Comparison of ENCODE assay signal across 27 cellular contexts in the genomic region with DNA sequence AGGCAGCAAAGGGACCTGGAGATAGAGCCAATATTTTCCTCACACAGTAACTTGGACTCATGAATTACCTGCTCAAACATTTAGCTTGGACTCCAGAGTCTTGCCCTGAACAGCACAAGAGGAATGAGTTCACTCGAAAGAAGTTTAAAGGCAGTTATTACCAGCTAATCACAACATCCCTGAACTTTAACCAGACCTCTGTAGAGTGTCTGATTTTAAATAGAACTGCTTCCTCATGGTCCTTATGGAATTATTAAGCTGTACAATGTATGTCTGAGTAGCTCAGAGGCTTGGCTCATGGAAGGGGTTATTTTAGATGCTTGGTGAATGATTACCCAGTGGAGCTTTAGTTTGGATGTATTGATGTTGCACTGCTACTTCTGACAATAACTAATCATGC.
"Had no signal": no experiment of that assay in that cellular context is flagged by ENCODE, and none has a peak within 500 bp of the region (broad histone marks: within the 10 kb centered on the region; RNA-seq: fewer than 3 reads in every experiment).

No MANE protein-coding gene starts in this region.

- H3K27ac Mint-ChIP-seq: activated CD8-positive, alpha-beta memory T cell treated with anti-CD3 and anti-CD28 coated beads, Interleukin-2, amount 10 ng/mL, durations not matched to agents 7 days and 5 days; activated CD8-positive, alpha-beta T cell treated with anti-CD3 and anti-CD28 coated beads for 36 hours; activated naive CD4-positive, alpha-beta T cell treated with anti-CD3 and anti-CD28 coated beads, Interleukin-2, amount 50 U/mL, for 24 hours; naive thymus-derived CD8-positive, alpha-beta T cell; stimulated activated naive B cell treated with anti-CD40 and anti-IgM and Interleukin-4, amounts not matched to agents 10 μg/mL and 1 μg/mL and 100 μg/mL, for 72 hours; T-helper 1 cell treated with Interleukin-12 subunit alpha and Interleukin-12 subunit beta and Interleukin-4 antibody, amounts not matched to agents 30 μg/mL and 1 μg/mL, for 36 hours had no signal

- DNase-seq: activated CD4-positive, alpha-beta T cell treated with anti-CD3 and anti-CD28 coated beads for 48 hours; activated CD8-positive, alpha-beta memory T cell treated with anti-CD3 and anti-CD28 coated beads, Interleukin-2, amount 10 ng/mL, durations not matched to agents 7 days and 5 days; activated CD8-positive, alpha-beta T cell treated with anti-CD3 and anti-CD28 coated beads for 36 hours; activated effector memory CD4-positive, alpha-beta T cell treated with anti-CD3 and anti-CD28 coated beads, Interleukin-2, amount 50 U/mL, for 16 hours; activated T-cell treated with anti-CD3 and anti-CD28 coated beads for 4 hours; anterior cingulate cortex; body of pancreas; dermis blood vessel endothelial cell; effector memory CD4-positive, alpha-beta T cell; heart left ventricle; islet precursor cell; lower lobe of right lung; naive thymus-derived CD8-positive, alpha-beta T cell; stimulated activated CD4-positive, alpha-beta T cell treated with anti-CD3 and anti-CD28 coated beads, Interleukin-15, amount 100 ng/mL, for 24 hours; stimulated activated CD4-positive, alpha-beta T cell treated with anti-CD3 and anti-CD28 coated beads, Interleukin-2, amount 100 ng/mL, for 48 hours; stimulated activated CD8-positive, alpha-beta memory T cell treated with anti-CD3 and anti-CD28 coated beads, Interleukin-4, amount 100 ng/mL, for 48 hours; stimulated activated naive B cell treated with anti-CD40 and anti-IgM and Interleukin-4, amounts not matched to agents 10 μg/mL and 1 μg/mL and 100 μg/mL, for 72 hours; thyroid gland; uterus had no signal

- H3K36me3 ChIP-seq: gastroesophageal sphincter, heart left ventricle, lower lobe of right lung, neutrophil, thyroid gland, uterus had no signal

- H3K36me3 Mint-ChIP-seq: activated CD8-positive, alpha-beta memory T cell treated with anti-CD3 and anti-CD28 coated beads, Interleukin-2, amount 10 ng/mL, durations not matched to agents 7 days and 5 days; activated naive CD4-positive, alpha-beta T cell treated with anti-CD3 and anti-CD28 coated beads, Interleukin-2, amount 50 U/mL, for 24 hours; naive thymus-derived CD8-positive, alpha-beta T cell; stimulated activated naive B cell treated with anti-CD40 and anti-IgM and Interleukin-4, amounts not matched to agents 10 μg/mL and 1 μg/mL and 100 μg/mL, for 72 hours had no signal

- H3K27ac ChIP-seq: gastroesophageal sphincter, heart left ventricle, lower lobe of right lung, neutrophil, parathyroid adenoma, thyroid gland, uterus had no signal

- H3K4me1 Mint-ChIP-seq: activated CD8-positive, alpha-beta memory T cell treated with anti-CD3 and anti-CD28 coated beads, Interleukin-2, amount 10 ng/mL, durations not matched to agents 7 days and 5 days; activated naive CD4-positive, alpha-beta T cell treated with anti-CD3 and anti-CD28 coated beads, Interleukin-2, amount 50 U/mL, for 24 hours; naive thymus-derived CD8-positive, alpha-beta T cell; stimulated activated naive B cell treated with anti-CD40 and anti-IgM and Interleukin-4, amounts not matched to agents 10 μg/mL and 1 μg/mL and 100 μg/mL, for 72 hours had no signal

- H3K4me1 ChIP-seq: uterus had no signal

- H3K9me3 Mint-ChIP-seq: activated CD8-positive, alpha-beta T cell treated with anti-CD3 and anti-CD28 coated beads for 36 hours; activated naive CD4-positive, alpha-beta T cell treated with anti-CD3 and anti-CD28 coated beads, Interleukin-2, amount 50 U/mL, for 24 hours; naive thymus-derived CD8-positive, alpha-beta T cell; stimulated activated naive B cell treated with anti-CD40 and anti-IgM and Interleukin-4, amounts not matched to agents 10 μg/mL and 1 μg/mL and 100 μg/mL, for 72 hours; T-helper 1 cell treated with Interleukin-12 subunit alpha and Interleukin-12 subunit beta and Interleukin-4 antibody, amounts not matched to agents 30 μg/mL and 1 μg/mL, for 36 hours had no signal

- ATAC-seq: activated CD8-positive, alpha-beta memory T cell treated with anti-CD3 and anti-CD28 coated beads, Interleukin-2, amount 10 ng/mL, durations not matched to agents 7 days and 5 days; activated CD8-positive, alpha-beta T cell treated with anti-CD3 and anti-CD28 coated beads for 36 hours; gastroesophageal sphincter; heart left ventricle; left lobe of liver; lower lobe of right lung; naive thymus-derived CD8-positive, alpha-beta T cell; sciatic nerve; stimulated activated naive B cell treated with anti-CD40 and anti-IgM and Interleukin-4, amounts not matched to agents 10 μg/mL and 1 μg/mL and 100 μg/mL, for 72 hours had no signal

- H3K27me3 ChIP-seq: body of pancreas, gastroesophageal sphincter, heart left ventricle, neutrophil, thyroid gland, uterus had no signal

- H3K4me3 ChIP-seq: body of pancreas, gastroesophageal sphincter, heart left ventricle, lower lobe of right lung, smooth muscle cell, thyroid gland, uterus had no signal

- H3K4me3 Mint-ChIP-seq: activated CD8-positive, alpha-beta memory T cell treated with anti-CD3 and anti-CD28 coated beads, Interleukin-2, amount 10 ng/mL, durations not matched to agents 7 days and 5 days; activated CD8-positive, alpha-beta T cell treated with anti-CD3 and anti-CD28 coated beads for 36 hours; activated naive CD4-positive, alpha-beta T cell treated with anti-CD3 and anti-CD28 coated beads, Interleukin-2, amount 50 U/mL, for 24 hours; naive thymus-derived CD8-positive, alpha-beta T cell; stimulated activated naive B cell treated with anti-CD40 and anti-IgM and Interleukin-4, amounts not matched to agents 10 μg/mL and 1 μg/mL and 100 μg/mL, for 72 hours; T-helper 1 cell treated with Interleukin-12 subunit alpha and Interleukin-12 subunit beta and Interleukin-4 antibody, amounts not matched to agents 30 μg/mL and 1 μg/mL, for 36 hours had no signal

- H3K9me3 ChIP-seq: gastroesophageal sphincter, heart left ventricle, lower lobe of right lung, neutrophil, thyroid gland, uterus had no signal
